ENCODE assay signal across 1 cellular context in genomic region chr22:37170689-37171405, GRCh38.
TF ChIP-seq lines count a peak whose summit lies in the region.

No MANE protein-coding gene starts in this region.

TF ChIP-seq in IMR-90, 13 proteins besides CTCF, POLR2A, EP300 and RAD21:
- peak; percentile 42; the same call in 1 of the 2 replicates for TF ChIP-seq CEBPB (IDR thresholded peaks at IDR 0.05; ENCODE audit: low read depth, low read length)
